ENCODE assay signal across 1 cellular context in genomic region chr6:35296931-35297330, GRCh38.
TF ChIP-seq lines count a peak whose summit lies in the region.

No MANE protein-coding gene starts in this region.

TF ChIP-seq in HCT116, 20 proteins besides CTCF, POLR2A, EP300 and RAD21:
- TF ChIP-seq CBX3 (IDR thresholded peaks at IDR 0.05; ENCODE audit: low read depth) = no peak
- TF ChIP-seq FOSL1 (IDR thresholded peaks at IDR 0.05; ENCODE audit: low read depth) = no peak
- TF ChIP-seq JUND (IDR thresholded peaks at IDR 0.05) = no peak
- no peak for TF ChIP-seq EZH2 (IDR thresholded peaks at IDR 0.05)
- no peak for TF ChIP-seq TCF7L2 (IDR thresholded peaks at IDR 0.05; ENCODE audit: borderline replicate concordance, extremely low read depth, insufficient read depth, insufficient read length)
- no peak for TF ChIP-seq ZBTB33 (IDR thresholded peaks at IDR 0.05; ENCODE audit: extremely low read depth, insufficient replicate concordance, low read length)
- TF ChIP-seq REST (IDR thresholded peaks at IDR 0.05; ENCODE audit: low read depth) = no peak
- no peak for TF ChIP-seq YY1 (IDR thresholded peaks at IDR 0.05; ENCODE audit: extremely low read depth, insufficient replicate concordance, low read depth, low read length)
- TF ChIP-seq ZNF274 (IDR thresholded peaks at IDR 0.05; ENCODE audit: low read depth, low read length) = no peak
- no peak for TF ChIP-seq EZH2phosphoT487 (IDR thresholded peaks at IDR 0.05; ENCODE audit: borderline replicate concordance)
- TF ChIP-seq ZFX (IDR thresholded peaks at IDR 0.05) = no peak
- TF ChIP-seq, protein P1, sequence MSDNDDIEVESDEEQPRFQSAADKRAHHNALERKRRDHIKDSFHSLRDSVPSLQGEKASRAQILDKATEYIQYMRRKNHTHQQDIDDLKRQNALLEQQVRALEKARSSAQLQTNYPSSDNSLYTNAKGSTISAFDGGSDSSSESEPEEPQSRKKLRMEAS (IDR thresholded peaks at IDR 0.05) = no peak
- no peak for TF ChIP-seq SP1 (IDR thresholded peaks at IDR 0.05; ENCODE audit: low read depth)
- no peak for TF ChIP-seq SIN3A (IDR thresholded peaks at IDR 0.05; ENCODE audit: low read depth)
- no peak for TF ChIP-seq CEBPB (IDR thresholded peaks at IDR 0.05; ENCODE audit: low read depth)
- no peak for TF ChIP-seq POLR2AphosphoS5 (IDR thresholded peaks at IDR 0.05; ENCODE audit: low read depth, low read length)
- no peak for TF ChIP-seq ATF3 (IDR thresholded peaks at IDR 0.05)
- no peak for TF ChIP-seq ELF1 (IDR thresholded peaks at IDR 0.05; ENCODE audit: borderline replicate concordance, low read depth)
